ENCODE assay signal across 2 cellular contexts in the genomic region with DNA sequence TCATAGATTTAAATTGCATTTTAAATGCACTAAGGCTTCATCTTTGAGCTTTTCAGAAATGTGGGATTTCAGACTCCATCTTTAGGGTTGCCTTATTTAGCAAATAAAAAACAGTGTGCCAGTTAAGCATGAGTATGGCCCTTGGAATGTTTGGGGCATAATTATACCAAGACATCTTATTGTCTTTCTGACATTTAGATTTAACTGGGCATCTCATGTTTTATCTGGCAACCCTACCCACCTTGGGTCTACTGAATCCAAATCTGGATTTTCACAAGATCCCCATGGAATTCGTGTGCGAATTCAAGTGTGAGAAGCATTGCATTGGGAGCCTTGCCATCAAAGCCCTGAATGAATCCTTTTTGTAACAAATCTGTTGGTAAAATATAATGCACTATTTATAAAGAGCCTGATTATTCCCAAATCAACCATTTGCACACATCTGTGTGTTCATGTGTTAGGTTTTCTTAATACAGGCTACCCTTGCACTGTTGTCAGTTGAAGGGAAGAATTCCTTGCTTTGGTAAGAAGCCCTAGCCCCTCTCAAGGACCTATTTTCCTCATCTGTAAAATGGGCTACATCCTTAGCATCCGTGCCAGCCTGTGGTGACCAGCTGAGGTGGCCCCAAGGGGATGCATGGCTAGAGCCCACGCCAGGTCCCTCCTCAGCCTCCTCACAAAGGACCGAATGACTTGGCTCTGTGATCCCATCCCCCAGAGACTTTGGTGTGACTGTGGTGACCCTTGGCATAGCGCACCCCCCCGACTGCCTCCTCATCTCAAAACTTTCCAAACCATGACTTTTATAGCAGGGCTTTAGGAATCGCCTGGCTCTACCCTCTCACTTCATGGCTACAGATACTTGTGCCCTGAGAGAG.
A peak's percentile ranks its signal among the peaks of the same experiment; 100 is the strongest.
TF ChIP-seq lines count a peak whose summit lies in the region.

No MANE protein-coding gene starts in this region.

TF ChIP-seq in SK-N-SH, 30 proteins besides CTCF, POLR2A, EP300 and RAD21 (continued from another document and continues in another):
- TF ChIP-seq GABPA (IDR thresholded peaks at IDR 0.05; ENCODE audit: low read depth) (no peak), EZH2phosphoT487 (IDR thresholded peaks at IDR 0.05; ENCODE audit: borderline replicate concordance, low read depth) (no peak), RXRA (IDR thresholded peaks at IDR 0.05; ENCODE audit: borderline replicate concordance, low read depth) (no peak), TAF1 (IDR thresholded peaks at IDR 0.05; ENCODE audit: borderline replicate concordance, low read depth, low read length) (no peak), MXI1 (IDR thresholded peaks at IDR 0.05; ENCODE audit: low read depth, low read length) (no peak), RCOR1 (IDR thresholded peaks at IDR 0.05; ENCODE audit: low read length) (no peak), JUND (IDR thresholded peaks at IDR 0.05) (no peak), NFIC (IDR thresholded peaks at IDR 0.05; ENCODE audit: borderline replicate concordance) (no peak), MEF2A (IDR thresholded peaks at IDR 0.05; ENCODE audit: borderline replicate concordance, low read depth) (no peak), NRF1 (IDR thresholded peaks at IDR 0.05; ENCODE audit: low read depth, low read length) (no peak), FOSL2 (IDR thresholded peaks at IDR 0.05; ENCODE audit: borderline replicate concordance, low read depth) (peak; percentile 30; the same call in 1 of the 2 replicates), YY1 (IDR thresholded peaks at IDR 0.05; ENCODE audit: low read depth) (no peak), ELF1 (IDR thresholded peaks at IDR 0.05) (no peak), FOXJ3 (CRISPR knock-in tag; IDR thresholded peaks at IDR 0.05) (no peak), SMC3 (IDR thresholded peaks at IDR 0.05; ENCODE audit: low read depth, low read length) (no peak)
- TF ChIP-seq, protein P1, sequence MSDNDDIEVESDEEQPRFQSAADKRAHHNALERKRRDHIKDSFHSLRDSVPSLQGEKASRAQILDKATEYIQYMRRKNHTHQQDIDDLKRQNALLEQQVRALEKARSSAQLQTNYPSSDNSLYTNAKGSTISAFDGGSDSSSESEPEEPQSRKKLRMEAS (IDR thresholded peaks at IDR 0.05; ENCODE audit: low read depth), result no peak
- TF ChIP-seq, protein P2, sequence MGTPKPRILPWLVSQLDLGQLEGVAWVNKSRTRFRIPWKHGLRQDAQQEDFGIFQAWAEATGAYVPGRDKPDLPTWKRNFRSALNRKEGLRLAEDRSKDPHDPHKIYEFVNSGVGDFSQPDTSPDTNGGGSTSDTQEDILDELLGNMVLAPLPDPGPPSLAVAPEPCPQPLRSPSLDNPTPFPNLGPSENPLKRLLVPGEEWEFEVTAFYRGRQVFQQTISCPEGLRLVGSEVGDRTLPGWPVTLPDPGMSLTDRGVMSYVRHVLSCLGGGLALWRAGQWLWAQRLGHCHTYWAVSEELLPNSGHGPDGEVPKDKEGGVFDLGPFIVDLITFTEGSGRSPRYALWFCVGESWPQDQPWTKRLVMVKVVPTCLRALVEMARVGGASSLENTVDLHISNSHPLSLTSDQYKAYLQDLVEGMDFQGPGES (IDR thresholded peaks at IDR 0.05; ENCODE audit: low read depth, low read length), result no peak
- TF ChIP-seq, protein P3, sequence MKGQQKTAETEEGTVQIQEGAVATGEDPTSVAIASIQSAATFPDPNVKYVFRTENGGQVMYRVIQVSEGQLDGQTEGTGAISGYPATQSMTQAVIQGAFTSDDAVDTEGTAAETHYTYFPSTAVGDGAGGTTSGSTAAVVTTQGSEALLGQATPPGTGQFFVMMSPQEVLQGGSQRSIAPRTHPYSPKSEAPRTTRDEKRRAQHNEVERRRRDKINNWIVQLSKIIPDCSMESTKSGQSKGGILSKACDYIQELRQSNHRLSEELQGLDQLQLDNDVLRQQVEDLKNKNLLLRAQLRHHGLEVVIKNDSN (IDR thresholded peaks at IDR 0.05; ENCODE audit: borderline replicate concordance, low read depth), result no peak
- TF ChIP-seq, protein P4, sequence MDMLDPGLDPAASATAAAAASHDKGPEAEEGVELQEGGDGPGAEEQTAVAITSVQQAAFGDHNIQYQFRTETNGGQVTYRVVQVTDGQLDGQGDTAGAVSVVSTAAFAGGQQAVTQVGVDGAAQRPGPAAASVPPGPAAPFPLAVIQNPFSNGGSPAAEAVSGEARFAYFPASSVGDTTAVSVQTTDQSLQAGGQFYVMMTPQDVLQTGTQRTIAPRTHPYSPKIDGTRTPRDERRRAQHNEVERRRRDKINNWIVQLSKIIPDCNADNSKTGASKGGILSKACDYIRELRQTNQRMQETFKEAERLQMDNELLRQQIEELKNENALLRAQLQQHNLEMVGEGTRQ (IDR thresholded peaks at IDR 0.05; ENCODE audit: borderline replicate concordance, low read depth, low read length), result no peak
- TF ChIP-seq, protein P5, sequence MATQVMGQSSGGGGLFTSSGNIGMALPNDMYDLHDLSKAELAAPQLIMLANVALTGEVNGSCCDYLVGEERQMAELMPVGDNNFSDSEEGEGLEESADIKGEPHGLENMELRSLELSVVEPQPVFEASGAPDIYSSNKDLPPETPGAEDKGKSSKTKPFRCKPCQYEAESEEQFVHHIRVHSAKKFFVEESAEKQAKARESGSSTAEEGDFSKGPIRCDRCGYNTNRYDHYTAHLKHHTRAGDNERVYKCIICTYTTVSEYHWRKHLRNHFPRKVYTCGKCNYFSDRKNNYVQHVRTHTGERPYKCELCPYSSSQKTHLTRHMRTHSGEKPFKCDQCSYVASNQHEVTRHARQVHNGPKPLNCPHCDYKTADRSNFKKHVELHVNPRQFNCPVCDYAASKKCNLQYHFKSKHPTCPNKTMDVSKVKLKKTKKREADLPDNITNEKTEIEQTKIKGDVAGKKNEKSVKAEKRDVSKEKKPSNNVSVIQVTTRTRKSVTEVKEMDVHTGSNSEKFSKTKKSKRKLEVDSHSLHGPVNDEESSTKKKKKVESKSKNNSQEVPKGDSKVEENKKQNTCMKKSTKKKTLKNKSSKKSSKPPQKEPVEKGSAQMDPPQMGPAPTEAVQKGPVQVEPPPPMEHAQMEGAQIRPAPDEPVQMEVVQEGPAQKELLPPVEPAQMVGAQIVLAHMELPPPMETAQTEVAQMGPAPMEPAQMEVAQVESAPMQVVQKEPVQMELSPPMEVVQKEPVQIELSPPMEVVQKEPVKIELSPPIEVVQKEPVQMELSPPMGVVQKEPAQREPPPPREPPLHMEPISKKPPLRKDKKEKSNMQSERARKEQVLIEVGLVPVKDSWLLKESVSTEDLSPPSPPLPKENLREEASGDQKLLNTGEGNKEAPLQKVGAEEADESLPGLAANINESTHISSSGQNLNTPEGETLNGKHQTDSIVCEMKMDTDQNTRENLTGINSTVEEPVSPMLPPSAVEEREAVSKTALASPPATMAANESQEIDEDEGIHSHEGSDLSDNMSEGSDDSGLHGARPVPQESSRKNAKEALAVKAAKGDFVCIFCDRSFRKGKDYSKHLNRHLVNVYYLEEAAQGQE (IDR thresholded peaks at IDR 0.05; ENCODE audit: low read depth, low read length), result no peak

TF ChIP-seq in SK-N-SH treated with all-trans-retinoic acid at 6 μM for 48 hours, 23 proteins besides CTCF, POLR2A, EP300 and RAD21 (continued from another document):
- TF ChIP-seq, protein P6, sequence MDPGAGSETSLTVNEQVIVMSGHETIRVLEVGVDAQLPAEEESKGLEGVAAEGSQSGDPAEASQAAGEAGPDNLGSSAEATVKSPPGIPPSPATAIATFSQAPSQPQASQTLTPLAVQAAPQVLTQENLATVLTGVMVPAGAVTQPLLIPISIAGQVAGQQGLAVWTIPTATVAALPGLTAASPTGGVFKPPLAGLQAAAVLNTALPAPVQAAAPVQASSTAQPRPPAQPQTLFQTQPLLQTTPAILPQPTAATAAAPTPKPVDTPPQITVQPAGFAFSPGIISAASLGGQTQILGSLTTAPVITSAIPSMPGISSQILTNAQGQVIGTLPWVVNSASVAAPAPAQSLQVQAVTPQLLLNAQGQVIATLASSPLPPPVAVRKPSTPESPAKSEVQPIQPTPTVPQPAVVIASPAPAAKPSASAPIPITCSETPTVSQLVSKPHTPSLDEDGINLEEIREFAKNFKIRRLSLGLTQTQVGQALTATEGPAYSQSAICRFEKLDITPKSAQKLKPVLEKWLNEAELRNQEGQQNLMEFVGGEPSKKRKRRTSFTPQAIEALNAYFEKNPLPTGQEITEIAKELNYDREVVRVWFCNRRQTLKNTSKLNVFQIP (CRISPR knock-in tag; IDR thresholded peaks at IDR 0.05; ENCODE audit: borderline replicate concordance, low read depth), result no peak
- TF ChIP-seq ISL1 (CRISPR knock-in tag; IDR thresholded peaks at IDR 0.05) (no peak), ARNTL (CRISPR knock-in tag; IDR thresholded peaks at IDR 0.05; ENCODE audit: borderline replicate concordance, low read depth) (no peak), ZNF565 (CRISPR knock-in tag; conservative IDR thresholded peaks at IDR 0.05; ENCODE audit: low read depth) (no peak), OSR1 (CRISPR knock-in tag; IDR thresholded peaks at IDR 0.05) (no peak), ZFP3 (CRISPR knock-in tag; IDR thresholded peaks at IDR 0.05) (no peak), ZNF8 (CRISPR knock-in tag; IDR thresholded peaks at IDR 0.05) (no peak), BACH2 (CRISPR knock-in tag; IDR thresholded peaks at IDR 0.05; ENCODE audit: borderline replicate concordance) (no peak)
- TF ChIP-seq, protein P7, sequence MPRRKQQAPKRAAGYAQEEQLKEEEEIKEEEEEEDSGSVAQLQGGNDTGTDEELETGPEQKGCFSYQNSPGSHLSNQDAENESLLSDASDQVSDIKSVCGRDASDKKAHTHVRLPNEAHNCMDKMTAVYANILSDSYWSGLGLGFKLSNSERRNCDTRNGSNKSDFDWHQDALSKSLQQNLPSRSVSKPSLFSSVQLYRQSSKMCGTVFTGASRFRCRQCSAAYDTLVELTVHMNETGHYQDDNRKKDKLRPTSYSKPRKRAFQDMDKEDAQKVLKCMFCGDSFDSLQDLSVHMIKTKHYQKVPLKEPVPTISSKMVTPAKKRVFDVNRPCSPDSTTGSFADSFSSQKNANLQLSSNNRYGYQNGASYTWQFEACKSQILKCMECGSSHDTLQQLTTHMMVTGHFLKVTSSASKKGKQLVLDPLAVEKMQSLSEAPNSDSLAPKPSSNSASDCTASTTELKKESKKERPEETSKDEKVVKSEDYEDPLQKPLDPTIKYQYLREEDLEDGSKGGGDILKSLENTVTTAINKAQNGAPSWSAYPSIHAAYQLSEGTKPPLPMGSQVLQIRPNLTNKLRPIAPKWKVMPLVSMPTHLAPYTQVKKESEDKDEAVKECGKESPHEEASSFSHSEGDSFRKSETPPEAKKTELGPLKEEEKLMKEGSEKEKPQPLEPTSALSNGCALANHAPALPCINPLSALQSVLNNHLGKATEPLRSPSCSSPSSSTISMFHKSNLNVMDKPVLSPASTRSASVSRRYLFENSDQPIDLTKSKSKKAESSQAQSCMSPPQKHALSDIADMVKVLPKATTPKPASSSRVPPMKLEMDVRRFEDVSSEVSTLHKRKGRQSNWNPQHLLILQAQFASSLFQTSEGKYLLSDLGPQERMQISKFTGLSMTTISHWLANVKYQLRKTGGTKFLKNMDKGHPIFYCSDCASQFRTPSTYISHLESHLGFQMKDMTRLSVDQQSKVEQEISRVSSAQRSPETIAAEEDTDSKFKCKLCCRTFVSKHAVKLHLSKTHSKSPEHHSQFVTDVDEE (CRISPR knock-in tag; IDR thresholded peaks at IDR 0.05), result no peak
